ENCODE assay signal across 8 cellular contexts in the genomic region with DNA sequence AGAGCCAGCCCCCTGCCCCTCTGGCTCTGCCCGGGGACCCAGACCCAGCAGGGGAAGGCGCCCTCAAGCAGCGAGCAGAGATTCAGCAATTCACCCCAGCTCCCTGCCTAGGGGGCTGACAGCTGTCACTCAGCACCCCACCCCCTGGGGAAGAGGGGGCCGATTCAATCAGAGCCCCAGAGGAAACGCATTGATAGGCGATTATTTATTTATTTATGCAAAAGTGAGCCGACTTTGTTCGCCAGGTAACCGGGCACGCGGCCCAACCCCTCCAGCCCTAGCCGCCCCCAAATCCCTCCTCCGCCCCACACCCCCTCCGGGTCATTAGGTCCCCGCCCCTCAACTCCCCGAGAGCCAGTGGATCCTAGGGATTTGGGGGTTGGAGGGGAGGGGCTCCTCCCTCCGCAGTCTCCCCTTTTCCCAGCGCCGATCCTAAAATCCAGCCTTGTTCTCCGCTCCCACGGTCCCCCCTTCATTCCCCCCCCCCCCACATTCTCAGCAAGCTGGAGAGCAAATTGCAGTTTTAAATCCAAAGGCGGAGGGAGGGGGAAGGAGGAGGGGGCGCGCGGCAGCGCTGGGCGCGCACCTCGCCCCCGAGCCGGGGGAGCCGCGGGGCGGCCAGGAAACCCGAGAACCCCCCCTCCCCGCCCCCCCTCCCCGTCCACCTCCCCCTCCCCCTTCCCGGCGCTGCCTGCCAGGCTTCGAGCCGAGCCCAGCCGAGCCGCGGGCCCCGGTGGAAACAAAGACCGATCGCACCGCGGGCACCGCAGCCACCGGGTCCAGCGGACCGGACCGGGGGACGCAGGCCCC. TPM values are rescaled to one million over a fixed set of nuclear protein-coding genes. Genes with fewer than 3 reads are reported as not detected.
DNase-seq lines count a peak whose midpoint lies in the region; ATAC-seq, FAIRE-seq and TF ChIP-seq lines count a peak whose summit lies in the region.

No MANE protein-coding gene starts in this region.

- H3K4me2 ChIP-seq in SU-DHL-6 (ENCODE audit: low read depth, low read length, poor library complexity, severe bottlenecking) (peak overlapping the region; percentile 75), HepG2 (ENCODE audit: low read depth, low read length) (peak overlapping the region; percentile 84)

- intact Hi-C loops in Right ventricle myocardium inferior (cut with DNase I) = loop anchor here (1.0 kb wide), 1 partner anchor 45 kb away; no protein-coding TSS in a partner anchor
- intact Hi-C loops in cardiac septum (cut with DNase I) = loop anchor here (1.0 to 10.0 kb wide), 3 partner anchors 30 to 558 kb away; no protein-coding TSS in a partner anchor
- intact Hi-C loops in colonic mucosa (cut with DNase I) = loop anchor here (10.0 kb wide), 1 partner anchor 298 kb away; no protein-coding TSS in a partner anchor
- intact Hi-C loops in HepG2 (cut with micrococcal nuclease; ENCODE audit: unreplicated experiment) = loop anchor here (5.0 kb wide), 1 partner anchor 35 kb away; no protein-coding TSS in a partner anchor
- intact Hi-C loops in testis (cut with DNase I; ENCODE audit: low total_unique reads) = loop anchor here (5.0 to 10.0 kb wide), 2 partner anchors 45 to 208 kb away; partner anchors contain the start of gene GPR3

- CTCF ChIA-PET in HepG2 (lab: Yijun Ruan, JAX; ENCODE audit: low intra/inter-chr PET ratio, low total read pairs) = no interaction called here

- FAIRE-seq in HepG2 (lab: Jason Lieb, UNC) = no peak

- no peak for TF ChIP-seq RAD21 in HepG2 (CRISPR knock-in tag; IDR thresholded peaks at IDR 0.05)

- H3K9me2 ChIP-seq in SU-DHL-6 (replicated peaks; ENCODE audit: insufficient read depth, low read length) = no peaks in the 10 kb centered on the region

- POLR2A ChIA-PET in HepG2 (lab: Yijun Ruan, JAX) = interaction anchor here (0.9 to 4.7 kb wide), 10 partner anchors 12 to 211 kb away, joined by 3 to 30 read pairs (median 5); partner anchors contain the start of gene WASF2

- no peak for TF ChIP-seq CTCF in SU-DHL-6 (IDR thresholded peaks at IDR 0.05; ENCODE audit: insufficient read depth, low read length, poor library complexity, severe bottlenecking)
- no peak for TF ChIP-seq CTCF in colonic mucosa (IDR thresholded peaks at IDR 0.05)
- TF ChIP-seq CTCF in HepG2 (CRISPR knock-in tag; IDR thresholded peaks at IDR 0.05) = peak; percentile 50
- no peak for TF ChIP-seq CTCF in testis (IDR thresholded peaks at IDR 0.05)

- no peak overlapping the region for H3K27ac ChIP-seq in SU-DHL-6 (ENCODE audit: low read depth, low read length)
- H3K27ac ChIP-seq in colonic mucosa = peak overlapping the region; percentile 84
- H3K27ac ChIP-seq in HepG2 (ENCODE audit: extremely low read length, insufficient read depth, low read length) = peak overlapping the region; percentile 27
- H3K27ac ChIP-seq in testis = peak overlapping the region; percentile 91 to 94

- H4K20me1 ChIP-seq in SU-DHL-6 (ENCODE audit: low read depth, low read length) = no peaks in the 10 kb centered on the region
- peaks cover 40% of the 10 kb centered on the region; the same call in 1 of the 2 replicates for H4K20me1 ChIP-seq in HepG2 (ENCODE audit: insufficient read depth, low read length)

- in situ Hi-C loops in HepG2 (cut with HindIII; ENCODE audit: extremely low pct_ligation_motif_present, low pct_unique_long_range_greater_than_20kb) = loop anchor here (10.0 kb wide), 1 partner anchor 308 kb away; no protein-coding TSS in a partner anchor

- TF ChIP-seq EP300 in HepG2 (IDR thresholded peaks at IDR 0.05; ENCODE audit: low read depth in 2 of 2, low read length in 2 of 2) (no peak), HepG2 (CRISPR knock-in tag; IDR thresholded peaks at IDR 0.05; ENCODE audit: borderline replicate concordance) (no peak)

- DNase-seq in Right ventricle myocardium inferior (ENCODE audit: missing footprints) (no peak), cardiac septum (ENCODE audit: low spot score) (no peak), colonic mucosa (peak; percentile 61), HepG2 (ENCODE audit: low spot score) (no peak), testis (no peak), A172 (ENCODE audit: low spot score) (no peak)

- 0% methylated on average over 21 of the region's 55 CpGs for WGBS in HepG2 (ENCODE audit: low lambda C conversion rate)
- WGBS in testis, 2 donors = 0 to 1% methylated on average over 18 to 54 of the region's 55 CpGs

- no peak overlapping the region for H2AFZ ChIP-seq in SU-DHL-6 (ENCODE audit: low read depth, low read length, severe bottlenecking)
- H2AFZ ChIP-seq in HepG2 (ENCODE audit: low read length) = no peak overlapping the region

- H3K36me3 ChIP-seq in SU-DHL-6 (ENCODE audit: low read length) = no peaks in the 10 kb centered on the region
- H3K36me3 ChIP-seq in colonic mucosa = no peaks in the 10 kb centered on the region
- no peaks in the 10 kb centered on the region for H3K36me3 ChIP-seq in HepG2 (replicated peaks in 1 of 2; ENCODE audit: control insufficient read depth in 1 of 2, insufficient read depth in 2 of 2, low read length in 2 of 2)
- H3K36me3 ChIP-seq in testis (ENCODE audit: low read depth, missing control alignments) = no peaks in the 10 kb centered on the region

- peak; percentile 26 for ATAC-seq in Right ventricle myocardium inferior
- 0 out of 3 replicates have a peak, but pooled peaks have one; percentile 5 for ATAC-seq in HepG2
- ATAC-seq in HG02798 (IDR thresholded peaks at IDR 0.05; ENCODE audit: poor library complexity, unreplicated experiment) = no peak

- H3K4me1 ChIP-seq in colonic mucosa (peaks cover 5% of the 10 kb centered on the region), HepG2 (ENCODE audit: insufficient read depth, low read length) (peaks cover 74% of the 10 kb centered on the region), testis (peaks cover 48% of the 10 kb centered on the region)

- no peaks in the 10 kb centered on the region for H3F3A ChIP-seq in SU-DHL-6 (ENCODE audit: insufficient read depth)

- no TSS peak for BruUV-seq in HepG2 (replicated peaks; lab: Mats Ljungman, UMichigan)

- H3K79me2 ChIP-seq in SU-DHL-6 (ENCODE audit: insufficient read depth, low read length) (peaks cover 14% of the 10 kb centered on the region; the same call in 1 of the 2 replicates), HepG2 (ENCODE audit: insufficient read depth, low read length) (peaks cover 42% of the 10 kb centered on the region)

- no peak for TF ChIP-seq POLR2A in HepG2 (IDR thresholded peaks at IDR 0.05; ENCODE audit: insufficient read depth in 1 of 2, low read depth in 2 of 2, low read length in 2 of 2)
- no peak for TF ChIP-seq POLR2A in testis (IDR thresholded peaks at IDR 0.05)

- H3K9ac ChIP-seq in SU-DHL-6 (ENCODE audit: low read length) (peak overlapping the region; percentile 68), colonic mucosa (ENCODE audit: low read depth in 2 of 2, low read length in 2 of 2) (peak overlapping the region; percentile 86 to 88), HepG2 (ENCODE audit: insufficient read depth, low read depth, low read length) (peak overlapping the region; percentile 76)

- peak overlapping the region; percentile 71 for H3K4me3 ChIP-seq in SU-DHL-6 (ENCODE audit: insufficient read depth, low read length, poor library complexity, severe bottlenecking)
- peak overlapping the region; percentile 95 for H3K4me3 ChIP-seq in colonic mucosa
- H3K4me3 ChIP-seq in HepG2 (replicated peaks in 1 of 3; ENCODE audit: insufficient read depth in 1 of 3, low read depth in 2 of 3, low read length in 3 of 3) = peak overlapping the region; percentile 66 to 86 (median 83)
- peak overlapping the region; percentile 85 to 86 for H3K4me3 ChIP-seq in testis

- H3K9me3 ChIP-seq in SU-DHL-6 (ENCODE audit: insufficient read depth, low read length) (no peaks in the 10 kb centered on the region), colonic mucosa (no peaks in the 10 kb centered on the region), HepG2 (ENCODE audit: low read length) (no peaks in the 10 kb centered on the region), testis (no peaks in the 10 kb centered on the region)

- H3K27me3 ChIP-seq in SU-DHL-6 (ENCODE audit: low read length) (no peaks in the 10 kb centered on the region), colonic mucosa (no peaks in the 10 kb centered on the region), HepG2 (ENCODE audit: control insufficient read depth in 1 of 2, insufficient read depth in 2 of 2, low read length in 2 of 2) (no peaks in the 10 kb centered on the region; a peak in 1 of 5 replicates), testis (no peaks in the 10 kb centered on the region)

RNA-seq across cellular contexts. Expression of gene AHDC1, which starts 1.2 kb away (rescaled TPM):
- total RNA-seq in Right ventricle myocardium inferior (51.2 TPM), cardiac septum (57.7 TPM), colonic mucosa (10 to 100 TPM; 18.4 to 26.8 TPM), HepG2 (2016; rRNA removed; fragmentation: Illumina TruSeq; extraction: Trizol) (2.6 and 2.7 TPM in 2 replicates), testis (10 to 100 TPM; 73.7 to 86.8 TPM)
- total RNA-seq in HepG2 (2016; cell fraction: cytosol; rRNA removed; fragmentation: Illumina TruSeq; extraction: Trizol; ENCODE audit: low read depth) = 1.9 and 2.6 TPM in 2 replicates
- 3.1 and 3.5 TPM in 2 replicates for total RNA-seq in HepG2 (2016; cell fraction: insoluble cytoplasmic fraction; rRNA removed; fragmentation: Illumina TruSeq; extraction: Trizol)
- 1.6 and 2.4 TPM in 2 replicates for total RNA-seq in HepG2 (2016; cell fraction: membrane; rRNA removed; fragmentation: Illumina TruSeq; extraction: Trizol)
- total RNA-seq in HepG2 (2016; cell fraction: nucleus; rRNA removed; fragmentation: Illumina TruSeq; extraction: Trizol) = 3.0 and 6.6 TPM in 2 replicates
- polyA plus RNA-seq in HepG2 (2011; rRNA removed) (1.0 and 1.2 TPM in 2 replicates), testis (ENCODE audit: insufficient read depth, low read depth, low replicate concordance) (32.5 TPM)
- 0.52 and 0.72 TPM in 2 replicates for polyA plus RNA-seq in HepG2 (2011; cell fraction: cytosol; rRNA removed)
- polyA plus RNA-seq in HepG2 (2011; cell fraction: nucleus; rRNA removed) = 7.0 and 8.3 TPM in 2 replicates
- 4.7 and 7.3 TPM in 2 replicates for polyA plus RNA-seq in HepG2 (2012)
- polyA plus RNA-seq in HepG2 (2016; cell fraction: cytosol; fragmentation: Illumina TruSeq; extraction: Trizol; ENCODE audit: low read depth) = 0.24 and 0.35 TPM in 2 replicates
- polyA plus RNA-seq in HepG2 (2016; cell fraction: insoluble cytoplasmic fraction; fragmentation: Illumina TruSeq; extraction: Trizol; ENCODE audit: low read depth) = 3.9 and 4.0 TPM in 2 replicates
- 0.32 and 0.57 TPM in 2 replicates for polyA plus RNA-seq in HepG2 (2016; cell fraction: membrane; fragmentation: Illumina TruSeq; extraction: Trizol; ENCODE audit: low read depth)
- polyA plus RNA-seq in HepG2 (2016; cell fraction: nucleus; fragmentation: Illumina TruSeq; extraction: Trizol; ENCODE audit: insufficient read depth, low read depth) = 12.2 and 16.8 TPM in 2 replicates
- polyA minus RNA-seq in HepG2 (2011; rRNA and poly(A)+ RNA removed; ENCODE audit: low replicate concordance) = 3.1 and 6.5 TPM in 2 replicates
- polyA minus RNA-seq in HepG2 (2011; cell fraction: cytosol; rRNA and poly(A)+ RNA removed) = 3.1 and 3.7 TPM in 2 replicates
- 5.1 and 5.3 TPM in 2 replicates for polyA minus RNA-seq in HepG2 (2011; cell fraction: nucleus; rRNA and poly(A)+ RNA removed)
- 3.4 and 7.6 TPM in 2 replicates for total RNA-seq in A172 (2014; rRNA removed; shearing (Covaris generic))

RNA-seq across cellular contexts. Expression of gene FGR, which starts 32.3 kb away (rescaled TPM):
- total RNA-seq in Right ventricle myocardium inferior (5.1 TPM), cardiac septum (3.8 TPM), colonic mucosa (1 to 10 TPM; 1.4 to 2.0 TPM), HepG2 (2016; rRNA removed; fragmentation: Illumina TruSeq; extraction: Trizol) (not detected in 2 replicates), testis (10 to 100 TPM in 1 of 2 donors, 1 to 10 TPM in 1; 10.0 to 10.2 TPM)
- total RNA-seq in HepG2 (2016; cell fraction: cytosol; rRNA removed; fragmentation: Illumina TruSeq; extraction: Trizol; ENCODE audit: low read depth) = not detected in 2 replicates
- total RNA-seq in HepG2 (2016; cell fraction: insoluble cytoplasmic fraction; rRNA removed; fragmentation: Illumina TruSeq; extraction: Trizol) = not detected in 2 replicates
- not detected in 2 replicates for total RNA-seq in HepG2 (2016; cell fraction: membrane; rRNA removed; fragmentation: Illumina TruSeq; extraction: Trizol)
- not detected in 2 replicates for total RNA-seq in HepG2 (2016; cell fraction: nucleus; rRNA removed; fragmentation: Illumina TruSeq; extraction: Trizol)
- polyA plus RNA-seq in HepG2 (2011; rRNA removed) (0.04 TPM in 1 of 2 replicates, not detected in the other), testis (ENCODE audit: insufficient read depth, low read depth, low replicate concordance) (5.2 TPM)
- polyA plus RNA-seq in HepG2 (2011; cell fraction: cytosol; rRNA removed) = 0.01 and 0.04 TPM in 2 replicates
- polyA plus RNA-seq in HepG2 (2011; cell fraction: nucleus; rRNA removed) = 0.14 and 0.33 TPM in 2 replicates
- polyA plus RNA-seq in HepG2 (2012) = not detected in 2 replicates
- not detected in 2 replicates for polyA plus RNA-seq in HepG2 (2016; cell fraction: cytosol; fragmentation: Illumina TruSeq; extraction: Trizol; ENCODE audit: low read depth)
- polyA plus RNA-seq in HepG2 (2016; cell fraction: insoluble cytoplasmic fraction; fragmentation: Illumina TruSeq; extraction: Trizol; ENCODE audit: low read depth) = not detected in 2 replicates
- not detected in 2 replicates for polyA plus RNA-seq in HepG2 (2016; cell fraction: membrane; fragmentation: Illumina TruSeq; extraction: Trizol; ENCODE audit: low read depth)
- polyA plus RNA-seq in HepG2 (2016; cell fraction: nucleus; fragmentation: Illumina TruSeq; extraction: Trizol; ENCODE audit: insufficient read depth, low read depth) = not detected in 2 replicates
- 0.33 TPM in 1 of 2 replicates, not detected in the other for polyA minus RNA-seq in HepG2 (2011; rRNA and poly(A)+ RNA removed; ENCODE audit: low replicate concordance)
- polyA minus RNA-seq in HepG2 (2011; cell fraction: cytosol; rRNA and poly(A)+ RNA removed) = not detected in 2 replicates
- polyA minus RNA-seq in HepG2 (2011; cell fraction: nucleus; rRNA and poly(A)+ RNA removed) = not detected in 2 replicates
- total RNA-seq in A172 (2014; rRNA removed; shearing (Covaris generic)) = not detected in 2 replicates
